ENCODE assay signal across 11 cellular contexts in the genomic region with DNA sequence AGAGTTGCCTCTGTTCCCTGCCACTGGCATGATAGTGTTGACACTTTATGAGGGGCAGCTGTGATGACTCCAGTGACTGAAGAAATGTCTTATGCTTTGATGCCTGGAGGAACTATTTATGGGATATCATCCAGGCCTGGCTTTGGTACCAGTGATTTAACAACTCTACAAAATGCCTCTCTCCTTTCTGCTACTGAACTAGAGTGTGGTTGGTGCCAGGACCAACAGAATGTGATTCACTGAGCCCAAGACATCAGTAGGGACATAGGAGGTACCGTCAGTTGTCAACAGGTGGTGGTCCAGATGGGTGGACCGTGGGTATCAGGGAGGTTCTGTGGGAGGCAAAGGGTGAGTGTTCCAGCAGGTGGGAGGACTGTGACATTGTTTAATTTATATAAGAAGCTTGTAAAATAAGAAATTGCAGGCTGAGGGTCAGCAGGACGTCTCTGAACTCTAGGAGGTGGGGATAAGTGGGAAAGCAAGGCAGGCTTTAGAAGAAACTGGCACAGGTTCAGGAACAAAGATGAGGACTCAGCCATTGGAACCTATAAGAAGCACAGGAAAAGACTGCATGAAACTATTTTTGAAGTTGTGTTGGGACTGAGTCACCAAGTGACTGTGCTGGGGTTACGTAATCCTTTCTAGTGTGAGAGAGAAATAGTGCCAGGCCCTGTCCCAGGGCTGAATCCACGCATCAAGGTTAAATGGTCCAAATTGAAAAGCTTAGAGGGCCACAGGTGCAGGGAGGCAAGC. TPM values are rescaled to one million over a fixed set of nuclear protein-coding genes. Genes with fewer than 3 reads are reported as not detected.
DNase-seq lines count a peak whose midpoint lies in the region; ATAC-seq, FAIRE-seq and TF ChIP-seq lines count a peak whose summit lies in the region.
"Had no signal": no experiment of that assay in that cellular context is flagged by ENCODE, and none has a peak within 500 bp of the region (broad histone marks: within the 10 kb centered on the region; RNA-seq: fewer than 3 reads in every experiment).

No MANE protein-coding gene starts in this region.

- H3K27me3 ChIP-seq in MG63 (no peaks in the 10 kb centered on the region), right lobe of liver (no peaks in the 10 kb centered on the region)

- peak; percentile 60 to 98 (median 70) for ATAC-seq in right lobe of liver

- H3K9me3 ChIP-seq in MG63, result peaks cover 11% of the 10 kb centered on the region
- H3K9me3 ChIP-seq in right lobe of liver, result no peaks in the 10 kb centered on the region

- no peaks in the 10 kb centered on the region for H3K36me3 ChIP-seq in MG63
- no peaks in the 10 kb centered on the region for H3K36me3 ChIP-seq in right lobe of liver

- TF ChIP-seq CTCF in right lobe of liver (IDR thresholded peaks at IDR 0.05), result no peak
- TF ChIP-seq CTCF in D721Med (IDR thresholded peaks at IDR 0.05; ENCODE audit: insufficient read depth, missing control alignments), result no peak

- FAIRE-seq in D721Med (lab: Jason Lieb, UNC), result no peak
- FAIRE-seq: endometrium had no signal

- intact Hi-C loops in right lobe of liver (cut with DNase I), result no loop called here

- TF ChIP-seq POLR2A in right lobe of liver (IDR thresholded peaks at IDR 0.05), result no peak

- H3K27ac ChIP-seq in caudate nucleus (ENCODE audit: low read depth, low read length), result peak overlapping the region; percentile 19
- H3K27ac ChIP-seq in right lobe of liver, result no peak overlapping the region

- WGBS in right lobe of liver (ENCODE audit: insufficient coverage, low coverage, low lambda C conversion rate, missing lambda C conversion rate), result 42% methylated on average over 5 of the region's 5 CpGs

- H3K4me1 ChIP-seq in right lobe of liver, result no peaks in the 10 kb centered on the region

- DNase-seq in AG08395 (ENCODE audit: low spot score) (peak; percentile 91), MG63 (peak; percentile 73), caudate nucleus (lab: John Stamatoyannopoulos, UW) (peak in 22 of 61 donors; percentile 3 to 81 (median 18)), right lobe of liver (no peak), NCI-H2107 (lab: John Stamatoyannopoulos, UW) (no peak), D341Med (ENCODE audit: low spot score) (no peak), D721Med (ENCODE audit: insufficient read length, low spot score) (no peak)
- DNase-seq in activated effector memory CD4-positive, alpha-beta T cell treated with Interleukin-2 at 50 U/mL for 16 hours, result no peak
- DNase-seq: activated CD4-positive, alpha-beta T cell treated with anti-CD3 and anti-CD28 coated beads, Interleukin-2, amount 10 ng/mL, durations not matched to agents 7 days and 5 days; stimulated activated CD4-positive, alpha-beta T cell treated with anti-CD3 and anti-CD28 coated beads, Interleukin-15, amount 100 ng/mL, for 24 hours had no signal

- H3K4me3 ChIP-seq in MG63, result no peak overlapping the region
- H3K4me3 ChIP-seq in right lobe of liver, result no peak overlapping the region

RNA-seq across cellular contexts. Expression of a gene that starts 28.5 kb away (rescaled TPM):
- not detected in 2 replicates for total RNA-seq in MG63 (2014; rRNA removed; shearing (Covaris generic); ENCODE audit: low replicate concordance)
- under 1 TPM in 2 of 6 experiments, not detected in 4; 0.05 to 0.11 TPM for total RNA-seq in right lobe of liver
- total RNA-seq: activated CD4-positive, alpha-beta T cell treated with anti-CD3 and anti-CD28 coated beads, Interleukin-2, amount 10 ng/mL, durations not matched to agents 7 days and 5 days had no signal

Comparison
In these comparisons a context has a peak if more than half of its experiments do, and no peak if none do; other contexts are left out.
1. DNase-seq: peak in AG08395 (single experiment) and MG63 (single experiment); none in right lobe of liver (0 of 3), NCI-H2107 (single experiment), D341Med (single experiment), D721Med (single experiment) and activated effector memory CD4-positive, alpha-beta T cell treated with Interleukin-2 at 50 U/mL for 16 hours (single experiment).